Comparison of ENCODE assay signal across 10 cellular contexts in genomic region chr16:46702030-46702429, GRCh38. TPM values are rescaled to one million over a fixed set of nuclear protein-coding genes. Genes with fewer than 3 reads are reported as not detected.
"Had no signal": no experiment of that assay in that cellular context is flagged by ENCODE, and none has a peak within 500 bp of the region (broad histone marks: within the 10 kb centered on the region; RNA-seq: fewer than 3 reads in every experiment).

No MANE protein-coding gene starts in this region.

- H3K4me3 ChIP-seq: GM23338 had no signal

- ATAC-seq: GM23338, HepG2 had no signal

- FAIRE-seq: H1, H54, HepG2 had no signal

- DNase-seq: H9, HCEC 1CT, KBM-7 had no signal

- H3K4me2 ChIP-seq: GM23338, KMS-11 had no signal

- H3K27ac ChIP-seq: HL-60, KMS-11 had no signal

- H3K9ac ChIP-seq: KMS-11 had no signal

- H2AFZ ChIP-seq: GM23338 had no signal

RNA-seq across cellular contexts. Expression of gene MYLK3, which starts 46.1 kb away (rescaled TPM):
- polyA plus RNA-seq: IgD-negative memory B cell had no signal
